Comparison of ENCODE assay signal across 1 cellular context in the genomic region with DNA sequence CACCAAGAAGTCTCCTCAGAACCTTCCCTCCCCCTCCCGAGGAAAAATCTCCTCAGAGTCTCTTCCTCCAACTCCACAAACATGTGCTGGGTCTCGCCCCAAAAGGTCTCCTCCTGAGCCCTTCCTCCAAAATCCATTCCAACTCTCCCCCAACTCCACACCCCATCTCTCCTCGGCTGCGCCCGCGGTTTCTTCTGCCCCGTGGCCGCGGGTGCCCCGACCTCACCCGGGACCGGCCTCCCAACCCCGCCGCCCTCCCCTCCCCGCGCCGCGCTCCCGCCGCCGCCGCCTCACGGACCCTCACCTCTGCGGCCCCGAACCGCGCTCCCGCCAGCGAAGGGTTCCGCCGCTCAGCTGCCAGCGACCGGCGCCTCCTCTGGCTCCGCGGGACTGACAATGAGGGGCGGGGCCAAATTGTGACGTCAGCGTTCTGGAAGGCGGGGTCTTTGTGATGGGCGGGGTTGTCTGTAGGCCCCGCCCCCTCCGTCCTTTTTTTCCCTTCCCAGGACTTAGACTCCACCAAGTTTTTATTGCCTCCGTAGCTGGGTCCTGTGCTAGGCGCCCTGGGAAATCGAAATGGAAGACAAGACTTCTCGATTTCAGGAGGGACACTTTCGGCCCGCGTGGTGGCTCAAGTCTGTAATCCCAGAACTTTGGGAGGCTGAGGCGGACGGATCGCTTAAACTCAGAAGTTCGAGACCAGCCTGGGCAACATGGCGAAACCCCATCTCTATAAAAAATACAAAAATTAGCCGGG.
TF ChIP-seq lines count a peak whose summit lies in the region.

A gene (minus strand): TSS at position 395 of the 757 bp plus-strand sequence.

TF ChIP-seq in GM23338, 12 proteins besides CTCF, POLR2A, EP300 and RAD21 (continued from another document):
- TF ChIP-seq, protein P1, sequence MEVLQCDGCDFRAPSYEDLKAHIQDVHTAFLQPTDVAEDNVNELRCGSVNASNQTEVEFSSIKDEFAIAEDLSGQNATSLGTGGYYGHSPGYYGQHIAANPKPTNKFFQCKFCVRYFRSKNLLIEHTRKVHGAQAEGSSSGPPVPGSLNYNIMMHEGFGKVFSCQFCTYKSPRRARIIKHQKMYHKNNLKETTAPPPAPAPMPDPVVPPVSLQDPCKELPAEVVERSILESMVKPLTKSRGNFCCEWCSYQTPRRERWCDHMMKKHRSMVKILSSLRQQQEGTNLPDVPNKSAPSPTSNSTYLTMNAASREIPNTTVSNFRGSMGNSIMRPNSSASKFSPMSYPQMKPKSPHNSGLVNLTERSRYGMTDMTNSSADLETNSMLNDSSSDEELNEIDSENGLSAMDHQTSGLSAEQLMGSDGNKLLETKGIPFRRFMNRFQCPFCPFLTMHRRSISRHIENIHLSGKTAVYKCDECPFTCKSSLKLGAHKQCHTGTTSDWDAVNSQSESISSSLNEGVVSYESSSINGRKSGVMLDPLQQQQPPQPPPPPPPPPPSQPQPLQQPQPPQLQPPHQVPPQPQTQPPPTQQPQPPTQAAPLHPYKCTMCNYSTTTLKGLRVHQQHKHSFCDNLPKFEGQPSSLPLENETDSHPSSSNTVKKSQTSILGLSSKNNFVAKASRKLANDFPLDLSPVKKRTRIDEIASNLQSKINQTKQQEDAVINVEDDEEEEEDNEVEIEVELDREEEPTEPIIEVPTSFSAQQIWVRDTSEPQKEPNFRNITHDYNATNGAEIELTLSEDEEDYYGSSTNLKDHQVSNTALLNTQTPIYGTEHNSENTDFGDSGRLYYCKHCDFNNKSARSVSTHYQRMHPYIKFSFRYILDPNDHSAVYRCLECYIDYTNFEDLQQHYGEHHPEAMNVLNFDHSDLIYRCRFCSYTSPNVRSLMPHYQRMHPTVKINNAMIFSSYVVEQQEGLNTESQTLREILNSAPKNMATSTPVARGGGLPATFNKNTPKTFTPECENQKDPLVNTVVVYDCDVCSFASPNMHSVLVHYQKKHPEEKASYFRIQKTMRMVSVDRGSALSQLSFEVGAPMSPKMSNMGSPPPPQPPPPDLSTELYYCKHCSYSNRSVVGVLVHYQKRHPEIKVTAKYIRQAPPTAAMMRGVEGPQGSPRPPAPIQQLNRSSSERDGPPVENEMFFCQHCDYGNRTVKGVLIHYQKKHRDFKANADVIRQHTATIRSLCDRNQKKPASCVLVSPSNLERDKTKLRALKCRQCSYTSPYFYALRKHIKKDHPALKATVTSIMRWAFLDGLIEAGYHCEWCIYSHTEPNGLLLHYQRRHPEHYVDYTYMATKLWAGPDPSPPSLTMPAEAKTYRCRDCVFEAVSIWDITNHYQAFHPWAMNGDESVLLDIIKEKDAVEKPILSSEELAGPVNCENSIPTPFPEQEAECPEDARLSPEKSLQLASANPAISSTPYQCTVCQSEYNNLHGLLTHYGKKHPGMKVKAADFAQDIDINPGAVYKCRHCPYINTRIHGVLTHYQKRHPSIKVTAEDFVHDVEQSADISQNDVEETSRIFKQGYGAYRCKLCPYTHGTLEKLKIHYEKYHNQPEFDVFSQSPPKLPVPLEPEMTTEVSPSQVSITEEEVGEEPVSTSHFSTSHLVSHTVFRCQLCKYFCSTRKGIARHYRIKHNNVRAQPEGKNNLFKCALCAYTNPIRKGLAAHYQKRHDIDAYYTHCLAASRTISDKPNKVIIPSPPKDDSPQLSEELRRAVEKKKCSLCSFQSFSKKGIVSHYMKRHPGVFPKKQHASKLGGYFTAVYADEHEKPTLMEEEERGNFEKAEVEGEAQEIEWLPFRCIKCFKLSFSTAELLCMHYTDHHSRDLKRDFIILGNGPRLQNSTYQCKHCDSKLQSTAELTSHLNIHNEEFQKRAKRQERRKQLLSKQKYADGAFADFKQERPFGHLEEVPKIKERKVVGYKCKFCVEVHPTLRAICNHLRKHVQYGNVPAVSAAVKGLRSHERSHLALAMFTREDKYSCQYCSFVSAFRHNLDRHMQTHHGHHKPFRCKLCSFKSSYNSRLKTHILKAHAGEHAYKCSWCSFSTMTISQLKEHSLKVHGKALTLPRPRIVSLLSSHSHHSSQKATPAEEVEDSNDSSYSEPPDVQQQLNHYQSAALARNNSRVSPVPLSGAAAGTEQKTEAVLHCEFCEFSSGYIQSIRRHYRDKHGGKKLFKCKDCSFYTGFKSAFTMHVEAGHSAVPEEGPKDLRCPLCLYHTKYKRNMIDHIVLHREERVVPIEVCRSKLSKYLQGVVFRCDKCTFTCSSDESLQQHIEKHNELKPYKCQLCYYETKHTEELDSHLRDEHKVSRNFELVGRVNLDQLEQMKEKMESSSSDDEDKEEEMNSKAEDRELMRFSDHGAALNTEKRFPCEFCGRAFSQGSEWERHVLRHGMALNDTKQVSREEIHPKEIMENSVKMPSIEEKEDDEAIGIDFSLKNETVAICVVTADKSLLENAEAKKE (CRISPR knock-in tag; IDR thresholded peaks at IDR 0.05) = no peak
- TF ChIP-seq ZNF114 (CRISPR knock-in tag; IDR thresholded peaks at IDR 0.05) = no peak
- TF ChIP-seq STAT1 (IDR thresholded peaks at IDR 0.05; ENCODE audit: unreplicated experiment) = no peak
- TF ChIP-seq EZH2phosphoT487 (IDR thresholded peaks at IDR 0.05; ENCODE audit: unreplicated experiment) = no peak
- no peak for TF ChIP-seq ZNF331 (CRISPR knock-in tag; IDR thresholded peaks at IDR 0.05; ENCODE audit: low read depth)
- no peak for TF ChIP-seq NANOG (IDR thresholded peaks at IDR 0.05; ENCODE audit: borderline replicate concordance)
- peak; percentile 98 for TF ChIP-seq POLR2AphosphoS5 (IDR thresholded peaks at IDR 0.05; ENCODE audit: low read depth)
- TF ChIP-seq, protein P2, sequence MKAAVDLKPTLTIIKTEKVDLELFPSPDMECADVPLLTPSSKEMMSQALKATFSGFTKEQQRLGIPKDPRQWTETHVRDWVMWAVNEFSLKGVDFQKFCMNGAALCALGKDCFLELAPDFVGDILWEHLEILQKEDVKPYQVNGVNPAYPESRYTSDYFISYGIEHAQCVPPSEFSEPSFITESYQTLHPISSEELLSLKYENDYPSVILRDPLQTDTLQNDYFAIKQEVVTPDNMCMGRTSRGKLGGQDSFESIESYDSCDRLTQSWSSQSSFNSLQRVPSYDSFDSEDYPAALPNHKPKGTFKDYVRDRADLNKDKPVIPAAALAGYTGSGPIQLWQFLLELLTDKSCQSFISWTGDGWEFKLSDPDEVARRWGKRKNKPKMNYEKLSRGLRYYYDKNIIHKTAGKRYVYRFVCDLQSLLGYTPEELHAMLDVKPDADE (IDR thresholded peaks at IDR 0.05) = no peak
- TF ChIP-seq CREB1 (CRISPR knock-in tag; IDR thresholded peaks at IDR 0.05; ENCODE audit: low read depth) = peak; percentile 96
